ENCODE assay signal across 10 cellular contexts in genomic region chr17:10879110-10879509, GRCh38. TPM values are rescaled to one million over a fixed set of nuclear protein-coding genes. Genes with fewer than 3 reads are reported as not detected.
DNase-seq lines count a peak whose midpoint lies in the region; ATAC-seq and TF ChIP-seq lines count a peak whose summit lies in the region.
"Had no signal": no experiment of that assay in that cellular context is flagged by ENCODE, and none has a peak within 500 bp of the region (broad histone marks: within the 10 kb centered on the region; RNA-seq: fewer than 3 reads in every experiment).

No MANE protein-coding gene starts in this region.

- H3K4me1 ChIP-seq in foreskin keratinocyte: no peaks in the 10 kb centered on the region

- H3K4me3 ChIP-seq in GM12865 (ENCODE audit: low read depth, low read length): no peak overlapping the region

- ATAC-seq in foreskin keratinocyte (no peak), HG02678 (IDR thresholded peaks at IDR 0.05; ENCODE audit: unreplicated experiment) (no peak)
- ATAC-seq: stimulated activated naive CD8-positive, alpha-beta T cell treated with anti-CD3 and anti-CD28 coated beads, Interleukin-15, Interleukin-2, amounts not matched to agents 100 U/mL and 50 U/mL, for 24 hours had no signal

- TF ChIP-seq CTCF in GM12865 (IDR thresholded peaks at IDR 0.05; ENCODE audit: insufficient read depth, low read depth, low read length, missing control alignments) (peak; percentile 19), foreskin keratinocyte (conservative IDR thresholded peaks at IDR 0.05) (peak; percentile 47)

- H3K27ac ChIP-seq in foreskin keratinocyte: no peak overlapping the region

- DNase-seq in GM12865 (ENCODE audit: low read depth): peak; percentile 7
- DNase-seq in NCI-H82 (lab: John Stamatoyannopoulos, UW): peak; percentile 79
- DNase-seq in foreskin keratinocyte: no peak
- peak; percentile 30 to 92 (median 52) for DNase-seq in posterior cingulate gyrus
- no peak for DNase-seq in NCI-H1930 (lab: John Stamatoyannopoulos, UW)
- DNase-seq in T1000 (lab: John Stamatoyannopoulos, UW): no peak
- DNase-seq in NCI-H345 (lab: John Stamatoyannopoulos, UW): no peak
- DNase-seq: stimulated activated naive CD8-positive, alpha-beta T cell treated with anti-CD3 and anti-CD28 coated beads, Interleukin-15, Interleukin-2, amounts not matched to agents 100 U/mL and 50 U/mL, for 24 hours had no signal

- H3K27me3 ChIP-seq in foreskin keratinocyte: no peaks in the 10 kb centered on the region

- intact Hi-C loops in posterior cingulate gyrus (cut with DNase I): loop anchor here (5.0 kb wide), 3 partner anchors 863 to 1108 kb away; no protein-coding TSS in a partner anchor

RNA-seq across cellular contexts. Expression of gene PIRT, which starts 41.2 kb away (rescaled TPM):
- not detected in 2 replicates for total RNA-seq in foreskin keratinocyte
- polyA plus RNA-seq in foreskin keratinocyte: not detected in 2 replicates
- total RNA-seq: endothelial cell of umbilical vein had no signal
- polyA plus RNA-seq: endothelial cell of umbilical vein had no signal

Comparison
In these comparisons a context has a peak if more than half of its experiments do, and no peak if none do; other contexts are left out.
1. DNase-seq: peak in GM12865 (single experiment), NCI-H82 (single experiment) and posterior cingulate gyrus (10 of 10); none in foreskin keratinocyte (0 of 2), NCI-H1930 (0 of 2), T1000 (single experiment) and NCI-H345 (single experiment).